17 cellular contexts compared by ENCODE assay signal in the genomic region with DNA sequence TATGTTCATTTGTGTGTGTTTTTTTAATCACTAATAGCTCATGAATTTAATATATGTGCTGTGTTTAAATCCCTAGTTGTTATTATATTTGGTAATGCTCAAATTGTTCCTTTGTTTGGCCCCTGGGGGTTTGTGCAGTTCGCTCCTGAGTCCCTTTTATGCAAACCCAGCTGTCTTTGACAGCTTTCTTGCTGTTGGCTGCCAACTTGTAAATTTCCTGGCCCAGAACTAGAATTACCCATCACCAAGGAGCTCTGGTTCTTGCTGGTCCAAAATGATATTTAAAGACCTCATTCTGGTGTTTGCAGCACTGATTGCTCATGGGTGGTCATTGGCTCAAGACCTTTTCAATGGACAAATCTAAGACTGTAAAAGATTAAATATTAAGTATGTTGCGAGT.
DNase-seq lines count a peak whose midpoint lies in the region.
"Had no signal": no experiment of that assay in that cellular context is flagged by ENCODE, and none has a peak within 500 bp of the region (broad histone marks: within the 10 kb centered on the region; RNA-seq: fewer than 3 reads in every experiment).

No MANE protein-coding gene starts in this region.

- DNase-seq in DMS 273 treated with DMSO at 0.1 percent for 48 hours (lab: John Stamatoyannopoulos, UW) (peak; percentile 22), NCI-H1092 treated with DMSO at 0.1 percent for 48 hours (lab: John Stamatoyannopoulos, UW) (peak; percentile 57), cerebellar cortex (ENCODE audit: low spot score) (peak; percentile 66), putamen (ENCODE audit: low spot score) (peak; percentile 10), NCI-H2196 treated with DMSO at 0.1 percent for 48 hours (lab: John Stamatoyannopoulos, UW; ENCODE audit: unreplicated experiment) (no peak)
- DNase-seq in stimulated activated CD4-positive, alpha-beta T cell treated with anti-CD3 and anti-CD28 coated beads, Interleukin-15, amount 100 ng/mL, for 24 hours, result no peak
- DNase-seq in activated CD4-positive, CD25-positive, alpha-beta regulatory T cell treated with anti-CD3 and anti-CD28 coated beads, Interleukin-2, amount 50 U/mL, for 72 hours, result no peak
- DNase-seq: AML-193, DMS153, GF-D8, HCEC 1CT, Kasumi-1, MG63, NCI-H187 treated with DMSO at 0.1 percent for 48 hours, NCI-H774, PC-9, SJCRH30 had no signal

Comparison
In these comparisons a context has a peak if more than half of its experiments do, and no peak if none do; other contexts are left out.
1. DNase-seq: peak in DMS 273 treated with DMSO at 0.1 percent for 48 hours (single experiment), NCI-H1092 treated with DMSO at 0.1 percent for 48 hours (single experiment), cerebellar cortex (single experiment) and putamen (single experiment); none in stimulated activated CD4-positive, alpha-beta T cell treated with anti-CD3 and anti-CD28 coated beads, Interleukin-15, amount 100 ng/mL, for 24 hours (single experiment), NCI-H2196 treated with DMSO at 0.1 percent for 48 hours (single experiment) and activated CD4-positive, CD25-positive, alpha-beta regulatory T cell treated with anti-CD3 and anti-CD28 coated beads, Interleukin-2, amount 50 U/mL, for 72 hours (single experiment).